8 cellular contexts compared by ENCODE assay signal in genomic region chr18:961644-962355, GRCh38. TPM values are rescaled to one million over a fixed set of nuclear protein-coding genes. Genes with fewer than 3 reads are reported as not detected.
A peak's percentile ranks its signal among the peaks of the same experiment; 100 is the strongest.
DNase-seq lines count a peak whose midpoint lies in the region; ATAC-seq, FAIRE-seq and TF ChIP-seq lines count a peak whose summit lies in the region.

No MANE protein-coding gene starts in this region.

- H3K27me3 ChIP-seq in AG04450 (ENCODE audit: control insufficient read depth, insufficient read depth, low read length) (no peaks in the 10 kb centered on the region), OCI-LY1 (ENCODE audit: insufficient read depth, low read length) (no peaks in the 10 kb centered on the region)

- intact Hi-C loops in activated T-helper 1 cell treated with anti-CD3 and anti-CD28 coated beads, Interleukin-12 subunit alpha, Interleukin-12 subunit beta, Interleukin-2, Interleukin-4 antibody, amounts not matched to agents 30 ng/mL and 10 ng/mL and 1 ng/mL, durations not matched to agents 14 hours and 24 hours and 36 hours (cut with micrococcal nuclease), result loop anchor here (1.0 to 5.0 kb wide), 2 partner anchors 59 to 97 kb away; partner anchors contain the start of gene ADCYAP1

- H3K27me3 Mint-ChIP-seq in activated T-helper 1 cell treated with anti-CD3 and anti-CD28 coated beads, Interleukin-12 subunit alpha, Interleukin-12 subunit beta, Interleukin-2, Interleukin-4 antibody, amounts not matched to agents 30 ng/mL and 10 ng/mL and 1 ng/mL, durations not matched to agents 14 hours and 24 hours and 36 hours (ENCODE audit: insufficient read depth), result peaks cover 11% of the 10 kb centered on the region

- H3K27ac Mint-ChIP-seq in activated T-helper 1 cell treated with anti-CD3 and anti-CD28 coated beads, Interleukin-12 subunit alpha, Interleukin-12 subunit beta, Interleukin-2, Interleukin-4 antibody, amounts not matched to agents 30 ng/mL and 10 ng/mL and 1 ng/mL, durations not matched to agents 14 hours and 24 hours and 36 hours, result no peak overlapping the region

- no peak for TF ChIP-seq POLR2A in GM12891 (IDR thresholded peaks at IDR 0.05; ENCODE audit: low read depth, low read length)

- no peaks in the 10 kb centered on the region for H3K4me1 Mint-ChIP-seq in activated T-helper 1 cell treated with anti-CD3 and anti-CD28 coated beads, Interleukin-12 subunit alpha, Interleukin-12 subunit beta, Interleukin-2, Interleukin-4 antibody, amounts not matched to agents 30 ng/mL and 10 ng/mL and 1 ng/mL, durations not matched to agents 14 hours and 24 hours and 36 hours (ENCODE audit: low read depth)

- DNase-seq in AG04450 (ENCODE audit: low read depth, low spot score) (peak; percentile 7), GM12891 (ENCODE audit: insufficient read length, low spot score) (peak; percentile 22), globus pallidus (ENCODE audit: low spot score) (peak; percentile 9), retina (peak; percentile 77), NCI-H2107 treated with DMSO at 0.1 percent for 48 hours (lab: John Stamatoyannopoulos, UW; ENCODE audit: unreplicated experiment) (no peak)
- peak; percentile 5 for DNase-seq in activated T-helper 1 cell treated with anti-CD3 and anti-CD28 coated beads, Interleukin-12 subunit alpha, Interleukin-12 subunit beta, Interleukin-2, Interleukin-4 antibody, amounts not matched to agents 30 ng/mL and 10 ng/mL and 1 ng/mL, durations not matched to agents 14 hours and 24 hours and 36 hours (ENCODE audit: low spot score)

- no peak overlapping the region for H3K9ac ChIP-seq in OCI-LY1 (ENCODE audit: low read length)

- H3K27ac ChIP-seq in AG04450 (ENCODE audit: low read depth, low read length) (no peak overlapping the region), OCI-LY1 (ENCODE audit: low read depth, low read length, poor library complexity, severe bottlenecking) (no peak overlapping the region)

- no peaks in the 10 kb centered on the region for H3K4me1 ChIP-seq in OCI-LY1 (ENCODE audit: insufficient read depth, low read length, severe bottlenecking)

- H3F3A ChIP-seq in OCI-LY1 (ENCODE audit: insufficient read depth, low read length), result no peaks in the 10 kb centered on the region

- H3K79me2 ChIP-seq in OCI-LY1 (ENCODE audit: insufficient read depth, low read length), result no peaks in the 10 kb centered on the region

- H3K4me2 ChIP-seq in OCI-LY1 (ENCODE audit: low read length), result no peak overlapping the region

- H2AFZ ChIP-seq in OCI-LY1 (ENCODE audit: low read length), result no peak overlapping the region

- CTCF ChIA-PET in AG04450 (lab: Charles Lee), result interaction anchor here (0.6 to 2.0 kb wide), 29 partner anchors 8 to 1592 kb away, joined by 3 to 25 read pairs (median 4); no protein-coding TSS in a partner anchor

- no peaks in the 10 kb centered on the region for H3K9me3 Mint-ChIP-seq in activated T-helper 1 cell treated with anti-CD3 and anti-CD28 coated beads, Interleukin-12 subunit alpha, Interleukin-12 subunit beta, Interleukin-2, Interleukin-4 antibody, amounts not matched to agents 30 ng/mL and 10 ng/mL and 1 ng/mL, durations not matched to agents 14 hours and 24 hours and 36 hours

- H3K9me3 ChIP-seq in AG04450 (ENCODE audit: control insufficient read depth, insufficient read depth, low read length), result no peaks in the 10 kb centered on the region
- no peaks in the 10 kb centered on the region for H3K9me3 ChIP-seq in OCI-LY1 (ENCODE audit: low read length)

- H3K9me2 ChIP-seq in OCI-LY1 (ENCODE audit: low read depth, low read length), result no peaks in the 10 kb centered on the region

- H3K4me3 ChIP-seq in AG04450 (ENCODE audit: low read depth, low read length) (peak overlapping the region; percentile 55), OCI-LY1 (ENCODE audit: low read depth, low read length, poor library complexity, severe bottlenecking) (no peak overlapping the region)

- no peak for ATAC-seq in GM18502 (IDR thresholded peaks at IDR 0.05; ENCODE audit: poor library complexity, unreplicated experiment)

- H3K4me3 Mint-ChIP-seq in activated T-helper 1 cell treated with anti-CD3 and anti-CD28 coated beads, Interleukin-12 subunit alpha, Interleukin-12 subunit beta, Interleukin-2, Interleukin-4 antibody, amounts not matched to agents 30 ng/mL and 10 ng/mL and 1 ng/mL, durations not matched to agents 14 hours and 24 hours and 36 hours, result no peak overlapping the region

- no peaks in the 10 kb centered on the region for H3K36me3 Mint-ChIP-seq in activated T-helper 1 cell treated with anti-CD3 and anti-CD28 coated beads, Interleukin-12 subunit alpha, Interleukin-12 subunit beta, Interleukin-2, Interleukin-4 antibody, amounts not matched to agents 30 ng/mL and 10 ng/mL and 1 ng/mL, durations not matched to agents 14 hours and 24 hours and 36 hours (ENCODE audit: low read depth)

- H3K36me3 ChIP-seq in OCI-LY1 (ENCODE audit: insufficient read depth, low read length), result no peaks in the 10 kb centered on the region

- POLR2A ChIA-PET in AG04450 (lab: Yijun Ruan, JAX), result no interaction called here

- FAIRE-seq in GM12891 (lab: Jason Lieb, UNC), result peak; percentile 38

- no peaks in the 10 kb centered on the region for H4K20me1 ChIP-seq in OCI-LY1 (ENCODE audit: insufficient read depth, low read length)

- TF ChIP-seq CTCF in AG04450 (IDR thresholded peaks at IDR 0.05; ENCODE audit: low read depth, low read length), result peak; percentile 92
- TF ChIP-seq CTCF in OCI-LY1 (IDR thresholded peaks at IDR 0.05; ENCODE audit: low read length), result peak; percentile 62

TF ChIP-seq in GM12891, 5 proteins besides CTCF, POLR2A, EP300 and RAD21:
- TF ChIP-seq TAF1 (IDR thresholded peaks at IDR 0.05; ENCODE audit: low read depth, low read length) (no peak), PAX5 (IDR thresholded peaks at IDR 0.05; ENCODE audit: insufficient read depth, low read length, severe bottlenecking) (no peak), POU2F2 (IDR thresholded peaks at IDR 0.05; ENCODE audit: low read depth, low read length) (no peak), POLR2AphosphoS5 (IDR thresholded peaks at IDR 0.05; ENCODE audit: low read depth, low read length) (no peak)

RNA-seq across cellular contexts. Expression of gene ADCYAP1, which starts 57.1 kb away (rescaled TPM):
- not detected in 2 replicates for polyA plus RNA-seq in AG04450 (2011; rRNA removed)
- not detected in 2 replicates for polyA minus RNA-seq in AG04450 (2011; rRNA and poly(A)+ RNA removed)
- not detected for polyA plus RNA-seq in GM12891 (2012; ENCODE audit: low read depth, missing spikeins)
- total RNA-seq in activated T-helper 1 cell treated with anti-CD3 and anti-CD28 coated beads, Interleukin-12 subunit alpha, Interleukin-12 subunit beta, Interleukin-2, Interleukin-4 antibody, amounts not matched to agents 30 ng/mL and 10 ng/mL and 1 ng/mL, durations not matched to agents 14 hours and 24 hours and 36 hours, result not detected in 2 replicates
